Comparison of ENCODE assay signal across 13 cellular contexts in the genomic region with DNA sequence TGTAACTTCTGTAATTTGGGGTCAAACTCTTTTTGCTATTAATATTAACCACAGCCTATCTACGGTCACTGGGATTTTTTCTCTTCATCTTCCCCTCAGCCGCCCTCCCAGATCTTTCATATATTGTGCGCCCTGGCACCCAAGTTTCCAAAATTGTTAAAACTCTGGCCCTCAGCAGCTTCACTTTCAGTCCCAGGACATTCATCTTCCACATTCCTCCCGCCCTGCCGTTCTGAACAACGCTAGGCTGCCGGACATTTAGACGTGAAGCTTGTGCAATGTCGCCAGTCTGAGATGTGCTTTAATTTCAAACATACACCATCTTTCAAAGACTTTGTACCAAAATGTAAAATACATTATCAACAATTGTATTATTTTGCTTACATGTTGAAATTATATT. TPM values are rescaled to one million over a fixed set of nuclear protein-coding genes. Genes with fewer than 3 reads are reported as not detected.
A peak's percentile ranks its signal among the peaks of the same experiment; 100 is the strongest.
DNase-seq lines count a peak whose midpoint lies in the region; ATAC-seq and TF ChIP-seq lines count a peak whose summit lies in the region.
"Had no signal": no experiment of that assay in that cellular context is flagged by ENCODE, and none has a peak within 500 bp of the region (broad histone marks: within the 10 kb centered on the region; RNA-seq: fewer than 3 reads in every experiment).

No MANE protein-coding gene starts in this region.

- H3K4me3 Mint-ChIP-seq in activated CD4-positive, alpha-beta T cell treated with anti-CD3 and anti-CD28 coated beads, Interleukin-2, amount 10 ng/mL, durations not matched to agents 7 days and 5 days: peak overlapping the region; percentile 95
- H3K4me3 Mint-ChIP-seq in chondrocyte (ENCODE audit: unreplicated experiment): peak overlapping the region; percentile 34
- peak overlapping the region; percentile 98 for H3K4me3 Mint-ChIP-seq in neural progenitor cell

- DNase-seq in activated CD4-positive, alpha-beta T cell treated with anti-CD3 and anti-CD28 coated beads, Interleukin-2, amount 10 ng/mL, durations not matched to agents 7 days and 5 days: no peak
- DNase-seq in activated CD4-positive, alpha-beta T cell treated with anti-CD3 and anti-CD28 coated beads, Interleukin-2, amount 50 U/mL, for 48 hours: no peak
- DNase-seq in chondrocyte (ENCODE audit: low spot score): no peak
- DNase-seq in neural progenitor cell (ENCODE audit: low spot score): no peak
- DNase-seq in left ventricle myocardium inferior: no peak
- no peak for DNase-seq in SHP77 treated with DMSO at 0.1 percent for 48 hours (lab: John Stamatoyannopoulos, UW)
- DNase-seq: NCI-H1436 treated with DMSO at 0.1 percent for 48 hours, NCI-H446 had no signal

- H3K27ac Mint-ChIP-seq in activated CD4-positive, alpha-beta T cell treated with anti-CD3 and anti-CD28 coated beads, Interleukin-2, amount 10 ng/mL, durations not matched to agents 7 days and 5 days: peak overlapping the region; percentile 100
- H3K27ac Mint-ChIP-seq in chondrocyte (ENCODE audit: unreplicated experiment) (no peak overlapping the region), neural progenitor cell (peak overlapping the region; percentile 4)

- peak overlapping the region; percentile 69 for H3K4me2 ChIP-seq in Loucy (ENCODE audit: low read depth, low read length, poor library complexity, severe bottlenecking)
- no peak overlapping the region for H3K4me2 ChIP-seq in neural progenitor cell

- H3K36me3 ChIP-seq in Loucy (ENCODE audit: insufficient read depth, low read length) (no peaks in the 10 kb centered on the region), neural progenitor cell (no peaks in the 10 kb centered on the region), left ventricle myocardium inferior (peaks cover 4% of the 10 kb centered on the region)

- H3K27ac ChIP-seq in neural progenitor cell (no peak overlapping the region), left ventricle myocardium inferior (replicated peaks) (no peak overlapping the region)
- H3K27ac ChIP-seq: right atrium auricular region, SJSA1 had no signal

- H3K9me2 ChIP-seq in Loucy (replicated peaks; ENCODE audit: low read depth, low read length): no peaks in the 10 kb centered on the region

- H3K27me3 ChIP-seq in Loucy (ENCODE audit: insufficient read depth, low read length, poor library complexity, severe bottlenecking) (no peaks in the 10 kb centered on the region), neural progenitor cell (no peaks in the 10 kb centered on the region), left ventricle myocardium inferior (ENCODE audit: low read depth) (no peaks in the 10 kb centered on the region)
- H3K27me3 ChIP-seq: right atrium auricular region, SJSA1 had no signal

- H3K9me3 ChIP-seq in Loucy (ENCODE audit: insufficient read depth, low read depth, low read length) (peaks cover 6% of the 10 kb centered on the region; the same call in 1 of the 2 replicates), neural progenitor cell (ENCODE audit: low read depth) (no peaks in the 10 kb centered on the region), left ventricle myocardium inferior (replicated peaks) (peaks cover 3% of the 10 kb centered on the region)
- H3K9me3 ChIP-seq: right atrium auricular region, SJSA1 had no signal

- peaks cover 28% of the 10 kb centered on the region for H3K36me3 Mint-ChIP-seq in activated CD4-positive, alpha-beta T cell treated with anti-CD3 and anti-CD28 coated beads, Interleukin-2, amount 10 ng/mL, durations not matched to agents 7 days and 5 days (ENCODE audit: low read depth)
- peaks cover 1% of the 10 kb centered on the region for H3K36me3 Mint-ChIP-seq in chondrocyte (ENCODE audit: low read depth)
- peaks cover 26% of the 10 kb centered on the region for H3K36me3 Mint-ChIP-seq in neural progenitor cell

- no peak overlapping the region for H2AFZ ChIP-seq in Loucy (ENCODE audit: low read length)
- H2AFZ ChIP-seq in neural progenitor cell (replicated peaks): no peak overlapping the region

- H3K9ac ChIP-seq in Loucy (ENCODE audit: low read depth, low read length, poor library complexity, severe bottlenecking) (peak overlapping the region; percentile 94), neural progenitor cell (no peak overlapping the region)

- peaks cover 28% of the 10 kb centered on the region for H3K4me1 ChIP-seq in Loucy (ENCODE audit: insufficient read depth, low read length, poor library complexity, severe bottlenecking)
- H3K4me1 ChIP-seq in neural progenitor cell: peaks cover 4% of the 10 kb centered on the region
- H3K4me1 ChIP-seq in left ventricle myocardium inferior: peaks cover 32% of the 10 kb centered on the region

- no peak overlapping the region for H3K4me3 ChIP-seq in Loucy (ENCODE audit: low read length, poor library complexity, severe bottlenecking)
- no peak overlapping the region for H3K4me3 ChIP-seq in neural progenitor cell
- no peak overlapping the region for H3K4me3 ChIP-seq in left ventricle myocardium inferior
- H3K4me3 ChIP-seq: right atrium auricular region, SJSA1 had no signal

- ATAC-seq in GM18520 (IDR thresholded peaks at IDR 0.05; ENCODE audit: unreplicated experiment): no peak
- ATAC-seq: left lobe of liver had no signal

- H3K27me3 Mint-ChIP-seq in activated CD4-positive, alpha-beta T cell treated with anti-CD3 and anti-CD28 coated beads, Interleukin-2, amount 10 ng/mL, durations not matched to agents 7 days and 5 days: no peaks in the 10 kb centered on the region
- no peaks in the 10 kb centered on the region for H3K27me3 Mint-ChIP-seq in chondrocyte (ENCODE audit: low read depth)
- peaks cover 2% of the 10 kb centered on the region for H3K27me3 Mint-ChIP-seq in neural progenitor cell (ENCODE audit: insufficient read depth, low read depth)

- peaks cover 35% of the 10 kb centered on the region for H3K4me1 Mint-ChIP-seq in activated CD4-positive, alpha-beta T cell treated with anti-CD3 and anti-CD28 coated beads, Interleukin-2, amount 10 ng/mL, durations not matched to agents 7 days and 5 days
- H3K4me1 Mint-ChIP-seq in chondrocyte (ENCODE audit: low read depth) (peaks cover 42% of the 10 kb centered on the region), neural progenitor cell (peaks cover 41% of the 10 kb centered on the region)

- H3K79me2 ChIP-seq in Loucy (ENCODE audit: insufficient read depth, low read length) (peaks cover 34% of the 10 kb centered on the region), neural progenitor cell (ENCODE audit: low read depth) (peaks cover 36% of the 10 kb centered on the region)

- CTCF ChIA-PET in activated CD4-positive, alpha-beta T cell treated with anti-CD3 and anti-CD28 coated beads, Interleukin-2, amount 10 ng/mL, durations not matched to agents 7 days and 5 days (lab: Charles Lee): interaction anchor here (3.1 kb wide), 1 partner anchor 12 kb away, joined by 8 read pairs; no protein-coding TSS in a partner anchor

- no peaks in the 10 kb centered on the region for H3F3A ChIP-seq in Loucy (ENCODE audit: low read depth)
- H3F3A ChIP-seq in neural progenitor cell (ENCODE audit: low read depth): peaks cover 21% of the 10 kb centered on the region

- no peak for TF ChIP-seq CTCF in Loucy (conservative IDR thresholded peaks at IDR 0.05; ENCODE audit: low read length)
- no peak for TF ChIP-seq CTCF in chondrocyte (IDR thresholded peaks at IDR 0.05)
- TF ChIP-seq CTCF in neural progenitor cell (IDR thresholded peaks at IDR 0.05): no peak
- TF ChIP-seq CTCF in left ventricle myocardium inferior (IDR thresholded peaks at IDR 0.05; ENCODE audit: borderline replicate concordance): no peak

- peaks cover 9% of the 10 kb centered on the region for H3K9me3 Mint-ChIP-seq in activated CD4-positive, alpha-beta T cell treated with anti-CD3 and anti-CD28 coated beads, Interleukin-2, amount 10 ng/mL, durations not matched to agents 7 days and 5 days
- H3K9me3 Mint-ChIP-seq in chondrocyte (ENCODE audit: low read depth) (peaks cover 7% of the 10 kb centered on the region), neural progenitor cell (peaks cover 9% of the 10 kb centered on the region)

- intact Hi-C loops in left ventricle myocardium inferior (cut with micrococcal nuclease): no loop called here

- POLR2A ChIA-PET in activated CD4-positive, alpha-beta T cell treated with anti-CD3 and anti-CD28 coated beads, Interleukin-2, amount 10 ng/mL, durations not matched to agents 7 days and 5 days (lab: Charles Lee): no interaction called here

- H4K20me1 ChIP-seq in Loucy (ENCODE audit: insufficient read depth, low read length, poor library complexity, severe bottlenecking) (peaks cover 24% of the 10 kb centered on the region), neural progenitor cell (ENCODE audit: low read depth) (peaks cover 18% of the 10 kb centered on the region)

RNA-seq across cellular contexts. Expression of gene TMEM18, which starts 1.8 kb away (rescaled TPM):
- total RNA-seq in activated CD4-positive, alpha-beta T cell treated with anti-CD3 and anti-CD28 coated beads, Interleukin-2, amount 10 ng/mL, durations not matched to agents 7 days and 5 days: 10 to 100 TPM; 30.3 to 31.7 TPM
- 25.5 to 33.9 TPM (median 28.8 TPM) in 3 replicates for total RNA-seq in chondrocyte
- total RNA-seq in neural progenitor cell (ENCODE audit: low replicate concordance): 23.5 and 50.0 TPM in 2 replicates
- total RNA-seq in left ventricle myocardium inferior: 10.4 TPM

Comparison
In these comparisons a context has a peak if more than half of its experiments do, and no peak if none do; other contexts are left out.
1. H3K4me3 Mint-ChIP-seq: peak in every context shown above with its lines; median percentile 98 in neural progenitor cell; 95 in activated CD4-positive, alpha-beta T cell treated with anti-CD3 and anti-CD28 coated beads, Interleukin-2, amount 10 ng/mL, durations not matched to agents 7 days and 5 days; 34 in chondrocyte.